In the genomic region with DNA sequence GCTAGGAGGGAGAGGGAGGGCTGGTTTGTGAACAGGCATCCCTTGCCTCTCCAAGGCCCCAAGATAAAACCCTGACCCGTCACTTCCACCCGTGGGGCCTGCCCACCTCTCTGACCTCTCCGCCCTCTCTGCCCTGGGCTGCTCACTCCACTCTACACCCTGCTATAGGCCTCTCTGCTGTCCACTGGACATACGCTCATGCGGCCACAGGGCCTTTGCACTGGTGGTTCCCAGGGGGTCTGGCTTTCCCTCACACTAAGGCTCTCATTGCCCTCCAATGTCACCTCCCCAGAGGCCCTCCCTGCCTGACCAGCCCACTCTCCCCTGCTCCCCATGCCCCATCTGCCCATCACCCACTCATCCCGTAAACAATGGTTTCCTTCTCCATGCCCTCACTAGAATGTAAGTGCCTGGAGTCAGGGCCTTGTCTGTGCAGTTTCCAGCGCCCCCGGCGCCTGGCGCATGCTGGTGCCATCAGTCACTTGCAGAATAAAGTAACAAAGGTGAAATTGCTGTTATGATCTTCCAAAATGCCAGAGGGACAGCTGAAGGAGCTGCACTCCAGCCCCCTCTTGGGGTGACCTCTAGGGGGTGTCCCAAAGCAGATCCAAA, we compare ENCODE assay signal across 13 cellular contexts.
DNase-seq lines count a peak whose midpoint lies in the region; ATAC-seq and TF ChIP-seq lines count a peak whose summit lies in the region.
"Had no signal": no experiment of that assay in that cellular context is flagged by ENCODE, and none has a peak within 500 bp of the region (broad histone marks: within the 10 kb centered on the region; RNA-seq: fewer than 3 reads in every experiment).

No MANE protein-coding gene starts in this region.

- no peak for TF ChIP-seq CTCF in thyroid gland (IDR thresholded peaks at IDR 0.05)

- intact Hi-C loops in thyroid gland (cut with DNase I) = no loop called here

- H3K9me3 Mint-ChIP-seq in activated T-cell treated with anti-CD3 and anti-CD28 coated beads, Interleukin-2, amount 50 U/mL, for 24 hours = no peaks in the 10 kb centered on the region
- H3K9me3 Mint-ChIP-seq: activated naive CD4-positive, alpha-beta T cell treated with anti-CD3 and anti-CD28 coated beads, Interleukin-2, amount 10 ng/mL, durations not matched to agents 7 days and 5 days had no signal

- H3K4me3 ChIP-seq in muscle layer of colon (ENCODE audit: low read depth in 1 of 2, low read length in 2 of 2) = no peak overlapping the region
- H3K4me3 ChIP-seq in thyroid gland (replicated peaks in 1 of 3) = no peak overlapping the region

- TF ChIP-seq POLR2A in thyroid gland (IDR thresholded peaks at IDR 0.05) = no peak

- H3K27me3 Mint-ChIP-seq in activated T-cell treated with anti-CD3 and anti-CD28 coated beads, Interleukin-2, amount 50 U/mL, for 24 hours = no peaks in the 10 kb centered on the region
- H3K27me3 Mint-ChIP-seq: activated CD4-positive, alpha-beta T cell treated with anti-CD3 and anti-CD28 coated beads for 36 hours; activated naive CD4-positive, alpha-beta T cell treated with anti-CD3 and anti-CD28 coated beads, Interleukin-2, amount 10 ng/mL, durations not matched to agents 7 days and 5 days had no signal

- no peak for ATAC-seq in GM21529 (IDR thresholded peaks at IDR 0.05; ENCODE audit: unreplicated experiment)
- ATAC-seq: activated CD4-positive, alpha-beta T cell treated with anti-CD3 and anti-CD28 coated beads for 36 hours had no signal

- H3K36me3 Mint-ChIP-seq in activated T-cell treated with anti-CD3 and anti-CD28 coated beads, Interleukin-2, amount 50 U/mL, for 24 hours (ENCODE audit: low read depth) = peaks cover 51% of the 10 kb centered on the region

- peak overlapping the region; percentile 30 for H3K9ac ChIP-seq in muscle layer of colon (ENCODE audit: low read length)

- H3K9me3 ChIP-seq in muscle layer of colon (ENCODE audit: low read length) (no peaks in the 10 kb centered on the region), thyroid gland (no peaks in the 10 kb centered on the region)

- no peak overlapping the region for H3K4me3 Mint-ChIP-seq in activated T-cell treated with anti-CD3 and anti-CD28 coated beads, Interleukin-2, amount 50 U/mL, for 24 hours
- H3K4me3 Mint-ChIP-seq: activated CD4-positive, alpha-beta T cell treated with anti-CD3 and anti-CD28 coated beads for 36 hours; activated naive CD4-positive, alpha-beta T cell treated with anti-CD3 and anti-CD28 coated beads, Interleukin-2, amount 10 ng/mL, durations not matched to agents 7 days and 5 days had no signal

- 97% methylated on average over 10 of the region's 10 CpGs for WGBS in thyroid gland, 2 donors

- H3K27ac ChIP-seq in cingulate gyrus (ENCODE audit: low read depth, low read length) (peak overlapping the region; percentile 89), muscle layer of colon (ENCODE audit: low read depth, low read length) (peak overlapping the region; percentile 80), thyroid gland (peak overlapping the region; percentile 87 to 96 (median 92))

- peak overlapping the region; percentile 26 for H3K27ac Mint-ChIP-seq in activated T-cell treated with anti-CD3 and anti-CD28 coated beads, Interleukin-2, amount 50 U/mL, for 24 hours
- H3K27ac Mint-ChIP-seq: activated CD4-positive, alpha-beta T cell treated with anti-CD3 and anti-CD28 coated beads for 36 hours; activated naive CD4-positive, alpha-beta T cell treated with anti-CD3 and anti-CD28 coated beads, Interleukin-2, amount 10 ng/mL, durations not matched to agents 7 days and 5 days had no signal

- H3K36me3 ChIP-seq in muscle layer of colon (ENCODE audit: insufficient read depth, low read length) = peaks cover 41% of the 10 kb centered on the region
- H3K36me3 ChIP-seq in thyroid gland = peaks cover 11 to 13% of the 10 kb centered on the region in 2 donors

- H3K27me3 ChIP-seq in muscle layer of colon (ENCODE audit: control insufficient read depth in 1 of 2, insufficient read depth in 2 of 2, low read length in 2 of 2) = no peaks in the 10 kb centered on the region
- H3K27me3 ChIP-seq in thyroid gland = no peaks in the 10 kb centered on the region

- H3K4me1 ChIP-seq in muscle layer of colon (ENCODE audit: insufficient read depth, low read length) = peaks cover 58% of the 10 kb centered on the region
- H3K4me1 ChIP-seq in thyroid gland = peaks cover 32 to 38% of the 10 kb centered on the region in 2 donors

- DNase-seq in activated T-cell treated with anti-CD3 and anti-CD28 coated beads, Interleukin-2, amount 50 U/mL, for 24 hours = no peak
- DNase-seq in activated T-cell treated with anti-CD3 and anti-CD28 coated beads, Interleukin-2, amount 50 U/mL, for 48 hours = no peak
- DNase-seq in thyroid gland (no peak), NCI-H2029 (lab: John Stamatoyannopoulos, UW) (no peak), NCI-H1436 (lab: John Stamatoyannopoulos, UW) (no peak)
- DNase-seq: activated CD4-positive, alpha-beta T cell treated with anti-CD3 and anti-CD28 coated beads for 36 hours; activated naive CD4-positive, alpha-beta T cell treated with anti-CD3 and anti-CD28 coated beads, Interleukin-2, amount 10 ng/mL, durations not matched to agents 7 days and 5 days; mesendoderm; NCI-H2171 treated with DMSO at 0.1 percent for 48 hours; stimulated activated naive CD4-positive, alpha-beta T cell had no signal

- no peaks in the 10 kb centered on the region for H3K4me1 Mint-ChIP-seq in activated T-cell treated with anti-CD3 and anti-CD28 coated beads, Interleukin-2, amount 50 U/mL, for 24 hours (ENCODE audit: low read depth)
- H3K4me1 Mint-ChIP-seq: activated CD4-positive, alpha-beta T cell treated with anti-CD3 and anti-CD28 coated beads for 36 hours; activated naive CD4-positive, alpha-beta T cell treated with anti-CD3 and anti-CD28 coated beads, Interleukin-2, amount 10 ng/mL, durations not matched to agents 7 days and 5 days had no signal
